8 cellular contexts compared by ENCODE assay signal in genomic region chr17:43661699-43662431, GRCh38. TPM values are rescaled to one million over a fixed set of nuclear protein-coding genes. Genes with fewer than 3 reads are reported as not detected.
DNase-seq lines count a peak whose midpoint lies in the region; FAIRE-seq and TF ChIP-seq lines count a peak whose summit lies in the region.

TSS of gene MEOX1 (minus strand) at chr17:43661922. CDS start at chr17:43661534, 388 bp downstream.

- POLR2A ChIA-PET in activated CD4-positive, alpha-beta memory T cell treated with anti-CD3 and anti-CD28 coated beads, Interleukin-2, amount 10 ng/mL, durations not matched to agents 7 days and 5 days (lab: Charles Lee), result interaction anchor here (0.5 kb wide), 1 partner anchor 300 kb away, joined by 3 read pairs; no protein-coding TSS in a partner anchor

- DNase-seq in H54 (ENCODE audit: insufficient read length, low spot score), result peak; percentile 74
- DNase-seq in activated CD4-positive, alpha-beta memory T cell treated with anti-CD3 and anti-CD28 coated beads, Interleukin-2, amount 10 ng/mL, durations not matched to agents 7 days and 5 days, result peak; percentile 50
- peak; percentile 61 to 66 for DNase-seq in foreskin fibroblast
- DNase-seq in stimulated activated CD4-positive, alpha-beta T cell treated with anti-CD3 and anti-CD28 coated beads, Interleukin-4, amount 100 ng/mL, for 48 hours (ENCODE audit: low read depth in 2 of 2), result peak; percentile 15 to 34
- DNase-seq in activated gamma-delta T cell treated with Interleukin-2 at 50 U/mL for 16 hours, result no peak
- no peak for DNase-seq in midbrain (lab: John Stamatoyannopoulos, UW)
- no peak for DNase-seq in HT-29 (ENCODE audit: low spot score)
- DNase-seq in GDM1 (lab: John Stamatoyannopoulos, UW), result no peak

- peak within 1 kb of the TSS; percentile 69 for H3K4me3 Mint-ChIP-seq in activated CD4-positive, alpha-beta memory T cell treated with anti-CD3 and anti-CD28 coated beads, Interleukin-2, amount 10 ng/mL, durations not matched to agents 7 days and 5 days

- peaks cover 6% of the 10 kb centered on the region for H3K27me3 Mint-ChIP-seq in activated CD4-positive, alpha-beta memory T cell treated with anti-CD3 and anti-CD28 coated beads, Interleukin-2, amount 10 ng/mL, durations not matched to agents 7 days and 5 days

- peaks cover 61% of the 10 kb centered on the region for H3K4me1 Mint-ChIP-seq in activated CD4-positive, alpha-beta memory T cell treated with anti-CD3 and anti-CD28 coated beads, Interleukin-2, amount 10 ng/mL, durations not matched to agents 7 days and 5 days

- H3K27ac Mint-ChIP-seq in activated CD4-positive, alpha-beta memory T cell treated with anti-CD3 and anti-CD28 coated beads, Interleukin-2, amount 10 ng/mL, durations not matched to agents 7 days and 5 days, result peak within 1 kb of the TSS; percentile 83

- no peak within 1 kb of the TSS for H3K4me3 ChIP-seq in foreskin fibroblast (ENCODE audit: low read depth in 1 of 2, low read length in 2 of 2)

- CTCF ChIA-PET in activated CD4-positive, alpha-beta memory T cell treated with anti-CD3 and anti-CD28 coated beads, Interleukin-2, amount 10 ng/mL, durations not matched to agents 7 days and 5 days (lab: Charles Lee), result interaction anchor here (0.7 kb wide), 4 partner anchors 12 to 661 kb away, joined by 3 to 4 read pairs (median 3); no protein-coding TSS in a partner anchor

- no peaks in the 10 kb centered on the region for H3K36me3 Mint-ChIP-seq in activated CD4-positive, alpha-beta memory T cell treated with anti-CD3 and anti-CD28 coated beads, Interleukin-2, amount 10 ng/mL, durations not matched to agents 7 days and 5 days (ENCODE audit: low read depth)

- no peaks in the 10 kb centered on the region for H3K9me3 Mint-ChIP-seq in activated CD4-positive, alpha-beta memory T cell treated with anti-CD3 and anti-CD28 coated beads, Interleukin-2, amount 10 ng/mL, durations not matched to agents 7 days and 5 days

- no peak for TF ChIP-seq CTCF in foreskin fibroblast (IDR thresholded peaks at IDR 0.05; ENCODE audit: low read depth, low read length)

- FAIRE-seq in H54 (lab: Jason Lieb, UNC), result no peak

- TF ChIP-seq POLR2A in H54 (IDR thresholded peaks at IDR 0.05; ENCODE audit: low read depth, low read length), result no peak

RNA-seq across cellular contexts. Expression of gene MEOX1, which starts in this region (rescaled TPM):
- total RNA-seq in activated CD4-positive, alpha-beta memory T cell treated with anti-CD3 and anti-CD28 coated beads, Interleukin-2, amount 10 ng/mL, durations not matched to agents 7 days and 5 days, result 1 to 10 TPM; 4.2 to 4.7 TPM
- total RNA-seq in HT-29 (2014; rRNA removed; shearing (Covaris generic)), result not detected in 2 replicates

Comparison
In these comparisons a context has a peak if more than half of its experiments do, and no peak if none do; other contexts are left out.
1. DNase-seq: peak in H54 (single experiment), activated CD4-positive, alpha-beta memory T cell treated with anti-CD3 and anti-CD28 coated beads, Interleukin-2, amount 10 ng/mL, durations not matched to agents 7 days and 5 days (single experiment), foreskin fibroblast (2 of 2) and stimulated activated CD4-positive, alpha-beta T cell treated with anti-CD3 and anti-CD28 coated beads, Interleukin-4, amount 100 ng/mL, for 48 hours (2 of 2); none in activated gamma-delta T cell treated with Interleukin-2 at 50 U/mL for 16 hours (single experiment), midbrain (single experiment), HT-29 (single experiment) and GDM1 (single experiment).